In the genomic region with DNA sequence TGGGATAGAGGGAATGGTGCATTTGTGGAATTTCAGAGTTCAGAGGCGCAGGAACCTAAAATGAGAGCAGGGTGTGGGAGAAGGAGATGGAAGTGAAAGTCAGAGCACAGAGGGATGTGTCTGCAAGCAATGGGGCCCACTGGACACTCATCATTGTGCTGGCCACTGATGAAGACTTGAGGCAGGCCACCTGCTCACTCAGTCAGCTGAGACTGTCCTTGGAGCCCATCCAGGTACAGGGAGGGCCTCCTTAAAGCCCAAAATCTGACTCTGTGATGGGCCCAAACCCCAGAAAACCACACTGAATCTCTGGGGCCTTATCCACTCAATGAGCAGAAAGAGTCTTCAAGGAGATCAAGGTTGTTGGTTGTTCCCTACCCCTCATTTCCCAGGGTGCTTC, we compare ENCODE assay signal across 37 cellular contexts. TPM values are rescaled to one million over a fixed set of nuclear protein-coding genes. Genes with fewer than 3 reads are reported as not detected.
"Had no signal": no experiment of that assay in that cellular context is flagged by ENCODE, and none has a peak within 500 bp of the region (broad histone marks: within the 10 kb centered on the region; RNA-seq: fewer than 3 reads in every experiment).

No MANE protein-coding gene starts in this region.

- H3K4me3 ChIP-seq: psoas muscle, skin epidermis, smooth muscle cell, spleen, stomach, thoracic aorta, thyroid gland, tibial nerve, upper lobe of right lung, uterus had no signal

- H3K36me3 Mint-ChIP-seq: naive B cell; naive thymus-derived CD8-positive, alpha-beta T cell; natural killer cell treated with Interleukin-12 subunit alpha and Interleukin-12 subunit beta and Interleukin-15 and Interleukin-18, amount 100 ng/mL, for 72 hours; stimulated activated naive B cell treated with anti-CD40 and anti-IgM and Interleukin-4, amounts not matched to agents 10 μg/mL and 1 μg/mL and 100 μg/mL, for 72 hours had no signal

- DNase-seq: naive B cell; naive thymus-derived CD8-positive, alpha-beta T cell; nephron progenitor cell; nucleus accumbens; posterior cingulate gyrus; psoas muscle; right cardiac atrium; spleen; stimulated activated CD4-positive, alpha-beta T cell treated with anti-CD3 and anti-CD28 coated beads, Interleukin-12 subunit alpha, Interleukin-12 subunit beta, amount 100 ng/mL, for 4 hours; stimulated activated CD4-positive, alpha-beta T cell treated with anti-CD3 and anti-CD28 coated beads, Interleukin-1b, Interleukin-23, amount 100 ng/mL, for 48 hours; stimulated activated CD4-positive, alpha-beta T cell treated with anti-CD3 and anti-CD28 coated beads, Interleukin-4, amount 100 ng/mL, for 1 hour; stimulated activated CD4-positive, alpha-beta T cell treated with anti-CD3 and anti-CD28 coated beads, Interleukin-4, amount 100 ng/mL, for 4 hours; stimulated activated CD8-positive, alpha-beta memory T cell treated with anti-CD3 and anti-CD28 coated beads, Interleukin-4, amount 100 ng/mL, for 48 hours; stimulated activated naive B cell treated with anti-CD40 and anti-IgM and Interleukin-4, amounts not matched to agents 10 μg/mL and 1 μg/mL and 100 μg/mL, for 72 hours; stimulated activated naive CD4-positive, alpha-beta T cell treated with Interleukin-2 at 50 U/mL for 16 hours; stomach; thyroid gland; trophoblast cell; upper lobe of right lung; uterus had no signal

- H3K4me2 ChIP-seq: smooth muscle cell had no signal

- H3K4me3 Mint-ChIP-seq: naive B cell; naive thymus-derived CD8-positive, alpha-beta T cell; natural killer cell treated with Interleukin-12 subunit alpha and Interleukin-12 subunit beta and Interleukin-15 and Interleukin-18, amount 100 ng/mL, for 72 hours; nephron progenitor cell; neural crest cell; stimulated activated naive B cell treated with anti-CD40 and anti-IgM and Interleukin-4, amounts not matched to agents 10 μg/mL and 1 μg/mL and 100 μg/mL, for 72 hours; stimulated activated naive CD8-positive, alpha-beta T cell treated with anti-CD3 and anti-CD28 coated beads, Interleukin-15, Interleukin-2, amounts not matched to agents 100 ng/mL and 50 ng/mL, for 24 hours had no signal

- H3K4me1 ChIP-seq: parathyroid adenoma, psoas muscle, spleen, thyroid gland, tibial nerve, upper lobe of right lung, uterus had no signal

- H3K36me3 ChIP-seq: neutrophil, spleen, stomach, thoracic aorta, thyroid gland, tibial nerve, upper lobe of right lung, uterus had no signal

- H3K9me3 Mint-ChIP-seq: naive thymus-derived CD8-positive, alpha-beta T cell; natural killer cell treated with Interleukin-12 subunit alpha and Interleukin-12 subunit beta and Interleukin-15 and Interleukin-18, amount 100 ng/mL, for 72 hours; nephron progenitor cell; neural crest cell; stimulated activated naive B cell treated with anti-CD40 and anti-IgM and Interleukin-4, amounts not matched to agents 10 μg/mL and 1 μg/mL and 100 μg/mL, for 72 hours; stimulated activated naive CD8-positive, alpha-beta T cell treated with anti-CD3 and anti-CD28 coated beads, Interleukin-15, Interleukin-2, amounts not matched to agents 100 ng/mL and 50 ng/mL, for 24 hours had no signal

- H3K9ac ChIP-seq: parathyroid adenoma had no signal

- H3K27ac ChIP-seq: neutrophil, parathyroid adenoma, psoas muscle, skin epidermis, spleen, stomach, thoracic aorta, thyroid gland, tibial nerve, upper lobe of right lung, uterus had no signal

- H3K27me3 ChIP-seq: neutrophil, stomach, thyroid gland, tibial nerve, upper lobe of right lung, uterus had no signal

- H3K4me1 Mint-ChIP-seq: naive B cell; naive thymus-derived CD8-positive, alpha-beta T cell; nephron progenitor cell; neural crest cell; stimulated activated naive B cell treated with anti-CD40 and anti-IgM and Interleukin-4, amounts not matched to agents 10 μg/mL and 1 μg/mL and 100 μg/mL, for 72 hours had no signal

- H3K79me2 ChIP-seq: parathyroid adenoma had no signal

- H3K27ac Mint-ChIP-seq: naive B cell; naive thymus-derived CD8-positive, alpha-beta T cell; natural killer cell treated with Interleukin-12 subunit alpha and Interleukin-12 subunit beta and Interleukin-15 and Interleukin-18, amount 100 ng/mL, for 72 hours; nephron progenitor cell; stimulated activated naive B cell treated with anti-CD40 and anti-IgM and Interleukin-4, amounts not matched to agents 10 μg/mL and 1 μg/mL and 100 μg/mL, for 72 hours; stimulated activated naive CD8-positive, alpha-beta T cell treated with anti-CD3 and anti-CD28 coated beads, Interleukin-15, Interleukin-2, amounts not matched to agents 100 ng/mL and 50 ng/mL, for 24 hours had no signal

- ATAC-seq: naive thymus-derived CD8-positive, alpha-beta T cell; natural killer cell treated with Interleukin-12 subunit alpha and Interleukin-12 subunit beta and Interleukin-15 and Interleukin-18, amount 100 ng/mL, for 72 hours; psoas muscle; right cardiac atrium; sciatic nerve; stimulated activated naive B cell treated with anti-CD40 and anti-IgM and Interleukin-4, amounts not matched to agents 10 μg/mL and 1 μg/mL and 100 μg/mL, for 72 hours; upper lobe of right lung had no signal

- H2AFZ ChIP-seq: parathyroid adenoma had no signal

- H3K9me3 ChIP-seq: neutrophil, psoas muscle, spleen, stomach, thoracic aorta, thyroid gland, tibial nerve, upper lobe of right lung, uterus had no signal

RNA-seq across cellular contexts. Expression of a gene that starts 5.6 kb away (rescaled TPM):
- total RNA-seq: naive thymus-derived CD8-positive, alpha-beta T cell; natural killer cell treated with Interleukin-12 subunit alpha and Interleukin-12 subunit beta and Interleukin-15 and Interleukin-18, amount 100 ng/mL, for 72 hours; neural crest cell; osteocyte; renal cortical epithelial cell; smooth muscle cell; subcutaneous adipose tissue; temporal lobe; upper lobe of right lung; uterus had no signal
- polyA plus RNA-seq: naive thymus-derived CD8-positive, alpha-beta T cell; smooth muscle cell had no signal

RNA-seq across cellular contexts. Expression of a gene that starts 30.8 kb away (rescaled TPM):
- total RNA-seq: naive thymus-derived CD8-positive, alpha-beta T cell; natural killer cell treated with Interleukin-12 subunit alpha and Interleukin-12 subunit beta and Interleukin-15 and Interleukin-18, amount 100 ng/mL, for 72 hours; neural crest cell; omental fat pad; osteocyte; progenitor cell of endocrine pancreas; psoas muscle; renal cortical epithelial cell; right cardiac atrium; sciatic nerve; smooth muscle cell; spleen; subcutaneous adipose tissue; temporal lobe; thoracic aorta; thyroid gland; tibial nerve; upper lobe of right lung; urinary bladder; uterus had no signal
- polyA plus RNA-seq: naive thymus-derived CD8-positive, alpha-beta T cell; psoas muscle; right cardiac atrium; smooth muscle cell; urinary bladder had no signal
